Comparison of ENCODE assay signal across 26 cellular contexts in the genomic region with DNA sequence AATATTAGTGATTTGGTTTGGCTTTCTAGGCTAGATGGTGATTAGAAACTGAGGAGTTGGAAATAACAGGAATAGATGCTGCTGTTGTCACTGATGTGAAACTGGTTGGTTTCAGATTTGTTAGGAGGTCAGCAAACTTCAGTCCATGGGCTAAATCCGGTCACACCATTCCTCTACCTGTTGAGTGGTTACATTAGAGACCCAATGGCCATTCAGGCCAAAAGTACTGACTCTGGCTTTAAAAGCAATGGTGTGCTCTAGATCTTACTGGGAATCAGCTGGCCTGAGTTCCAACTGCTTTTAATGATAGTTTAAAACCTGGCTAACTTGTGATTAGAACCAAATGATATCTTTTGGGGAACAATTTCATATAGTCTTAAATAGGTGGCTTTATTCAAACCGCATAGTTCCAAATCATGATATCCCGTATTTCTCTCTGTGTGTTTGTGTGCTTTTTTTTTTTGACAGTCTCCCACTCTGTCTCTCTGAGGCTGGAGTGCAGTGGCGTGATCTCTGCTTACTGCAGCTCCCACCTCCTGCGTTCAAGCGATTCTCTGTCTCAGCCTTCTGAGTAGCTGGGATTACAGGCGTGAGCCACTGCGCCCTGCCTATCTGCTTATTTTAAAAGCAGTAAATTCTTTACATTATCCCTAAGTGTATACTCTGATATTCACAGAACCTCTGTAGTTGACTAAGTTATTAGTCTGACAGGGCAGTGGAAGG. TPM values are rescaled to one million over a fixed set of nuclear protein-coding genes. Genes with fewer than 3 reads are reported as not detected.
A peak's percentile ranks its signal among the peaks of the same experiment; 100 is the strongest.
DNase-seq lines count a peak whose midpoint lies in the region; ATAC-seq, FAIRE-seq and TF ChIP-seq lines count a peak whose summit lies in the region.
"Had no signal": no experiment of that assay in that cellular context is flagged by ENCODE, and none has a peak within 500 bp of the region (broad histone marks: within the 10 kb centered on the region; RNA-seq: fewer than 3 reads in every experiment).

No MANE protein-coding gene starts in this region.

- no peak overlapping the region for H3K4me2 ChIP-seq in neural progenitor cell
- H3K4me2 ChIP-seq: hepatocyte, PC-9 had no signal

- no peaks in the 10 kb centered on the region for H3K9me3 Mint-ChIP-seq in activated CD8-positive, alpha-beta T cell treated with anti-CD3 and anti-CD28 coated beads for 36 hours
- H3K9me3 Mint-ChIP-seq in activated CD8-positive, alpha-beta T cell treated with anti-CD3 and anti-CD28 coated beads, Interleukin-2, amount 10 ng/mL, durations not matched to agents 7 days and 5 days (ENCODE audit: insufficient read depth): no peaks in the 10 kb centered on the region
- no peaks in the 10 kb centered on the region for H3K9me3 Mint-ChIP-seq in activated naive CD8-positive, alpha-beta T cell (ENCODE audit: low read depth)
- no peaks in the 10 kb centered on the region for H3K9me3 Mint-ChIP-seq in neural progenitor cell
- H3K9me3 Mint-ChIP-seq: activated CD4-positive, alpha-beta T cell treated with anti-CD3 and anti-CD28 coated beads, Interleukin-2, amount 10 ng/mL, durations not matched to agents 7 days and 5 days; dendritic cell treated with granulocyte-macrophage colony-stimulating factor and Interleukin-4, amounts not matched to agents 40 ng/mL and 50 ng/mL, for 4 days; HFFc6 had no signal

- no peak overlapping the region for H3K9ac ChIP-seq in neural progenitor cell

- peaks cover 29% of the 10 kb centered on the region for H3K4me1 ChIP-seq in neural progenitor cell
- H3K4me1 ChIP-seq in prostate gland (replicated peaks): peaks cover 2% of the 10 kb centered on the region

- peak; percentile 87 for FAIRE-seq in H54 (lab: Jason Lieb, UNC)
- FAIRE-seq: A204.1, G401.6 had no signal

- CTCF ChIA-PET in activated CD8-positive, alpha-beta T cell treated with anti-CD3 and anti-CD28 coated beads for 36 hours (lab: Charles Lee): interaction anchor here (1.0 to 3.2 kb wide), 3 partner anchors 8 to 11 kb away, joined by 3 to 19 read pairs (median 3); partner anchors contain the start of gene HNRNPH3
- CTCF ChIA-PET in activated CD8-positive, alpha-beta T cell treated with anti-CD3 and anti-CD28 coated beads, Interleukin-2, amount 10 ng/mL, durations not matched to agents 7 days and 5 days (lab: Charles Lee): interaction anchor here (3.1 kb wide), 1 partner anchor 8 kb away, joined by 15 read pairs; no protein-coding TSS in a partner anchor

- no peak for TF ChIP-seq POLR2A in H54 (IDR thresholded peaks at IDR 0.05; ENCODE audit: low read depth, low read length)
- TF ChIP-seq POLR2A in prostate gland (IDR thresholded peaks at IDR 0.05): no peak

- H3K79me2 ChIP-seq in neural progenitor cell (ENCODE audit: low read depth): peaks cover 80% of the 10 kb centered on the region

- DNase-seq in activated CD8-positive, alpha-beta T cell treated with anti-CD3 and anti-CD28 coated beads for 36 hours: no peak
- DNase-seq in activated CD8-positive, alpha-beta T cell treated with anti-CD3 and anti-CD28 coated beads, Interleukin-2, amount 10 ng/mL, durations not matched to agents 7 days and 5 days: no peak
- no peak for DNase-seq in H54 (ENCODE audit: insufficient read length, low spot score)
- no peak for DNase-seq in neural progenitor cell (ENCODE audit: low spot score)
- DNase-seq in prostate gland (ENCODE audit: low spot score): no peak
- no peak for DNase-seq in AG20443 (ENCODE audit: low spot score)
- DNase-seq: activated CD4-positive, alpha-beta T cell treated with anti-CD3 and anti-CD28 coated beads, Interleukin-2, amount 10 ng/mL, durations not matched to agents 7 days and 5 days; central memory CD4-positive, alpha-beta T cell; DMS53; gastrocnemius medialis; HFFc6; NCI-H1105; NCI-H2029; NCI-H526; PC-9; stomach; tibial artery had no signal

- no peak overlapping the region for H2AFZ ChIP-seq in neural progenitor cell (replicated peaks)
- H2AFZ ChIP-seq: hepatocyte, PC-9 had no signal

- H3K27ac ChIP-seq in neural progenitor cell: peak overlapping the region; percentile 36
- H3K27ac ChIP-seq in prostate gland: no peak overlapping the region
- H3K27ac ChIP-seq: gastrocnemius medialis, hepatocyte, PC-9, stomach, tibial artery had no signal

- peak overlapping the region; percentile 46 for H3K27ac Mint-ChIP-seq in activated CD8-positive, alpha-beta T cell treated with anti-CD3 and anti-CD28 coated beads for 36 hours
- H3K27ac Mint-ChIP-seq in activated CD8-positive, alpha-beta T cell treated with anti-CD3 and anti-CD28 coated beads, Interleukin-2, amount 10 ng/mL, durations not matched to agents 7 days and 5 days: no peak overlapping the region
- H3K27ac Mint-ChIP-seq in activated naive CD8-positive, alpha-beta T cell: peak overlapping the region; percentile 61
- H3K27ac Mint-ChIP-seq in neural progenitor cell: no peak overlapping the region
- H3K27ac Mint-ChIP-seq: B cell; dendritic cell treated with granulocyte-macrophage colony-stimulating factor and Interleukin-4, amounts not matched to agents 40 ng/mL and 50 ng/mL, for 4 days; HFFc6 had no signal

- no peak overlapping the region for H3K4me3 ChIP-seq in neural progenitor cell
- no peak overlapping the region for H3K4me3 ChIP-seq in prostate gland
- H3K4me3 ChIP-seq: gastrocnemius medialis, hepatocyte, PC-9, stomach, tibial artery had no signal

- WGBS in prostate gland: 92% methylated on average over 8 of the region's 8 CpGs

- POLR2A ChIA-PET in activated CD8-positive, alpha-beta T cell treated with anti-CD3 and anti-CD28 coated beads for 36 hours (lab: Charles Lee): interaction anchor here (5.5 kb wide), 1 partner anchor 8 kb away, joined by 44 read pairs; the partner anchor contains the start of genes HNRNPH3 and PBLD
- POLR2A ChIA-PET in activated CD8-positive, alpha-beta T cell treated with anti-CD3 and anti-CD28 coated beads, Interleukin-2, amount 10 ng/mL, durations not matched to agents 7 days and 5 days (lab: Charles Lee): interaction anchor here (1.4 kb wide), 1 partner anchor 9 kb away, joined by 5 read pairs; the partner anchor contains the start of gene HNRNPH3

- H4K20me1 ChIP-seq in neural progenitor cell (ENCODE audit: low read depth): peaks cover 91% of the 10 kb centered on the region

- H3K4me1 Mint-ChIP-seq in activated CD8-positive, alpha-beta T cell treated with anti-CD3 and anti-CD28 coated beads for 36 hours (ENCODE audit: low read depth): peaks cover 51% of the 10 kb centered on the region
- H3K4me1 Mint-ChIP-seq in activated CD8-positive, alpha-beta T cell treated with anti-CD3 and anti-CD28 coated beads, Interleukin-2, amount 10 ng/mL, durations not matched to agents 7 days and 5 days (ENCODE audit: low read depth): peaks cover 37% of the 10 kb centered on the region
- H3K4me1 Mint-ChIP-seq in activated naive CD8-positive, alpha-beta T cell (ENCODE audit: low read depth): peaks cover 51% of the 10 kb centered on the region
- peaks cover 22% of the 10 kb centered on the region for H3K4me1 Mint-ChIP-seq in neural progenitor cell

- H3K36me3 ChIP-seq in neural progenitor cell (peaks cover 67% of the 10 kb centered on the region), prostate gland (peaks cover 17 to 22% of the 10 kb centered on the region in 2 donors)

- intact Hi-C loops in activated CD8-positive, alpha-beta T cell treated with anti-CD3 and anti-CD28 coated beads for 36 hours (cut with micrococcal nuclease): no loop called here
- intact Hi-C loops in prostate gland (cut with DNase I): no loop called here

- no peaks in the 10 kb centered on the region for H3K27me3 Mint-ChIP-seq in activated CD8-positive, alpha-beta T cell treated with anti-CD3 and anti-CD28 coated beads for 36 hours
- H3K27me3 Mint-ChIP-seq in activated CD8-positive, alpha-beta T cell treated with anti-CD3 and anti-CD28 coated beads, Interleukin-2, amount 10 ng/mL, durations not matched to agents 7 days and 5 days (ENCODE audit: low read depth): no peaks in the 10 kb centered on the region
- H3K27me3 Mint-ChIP-seq in activated naive CD8-positive, alpha-beta T cell: no peaks in the 10 kb centered on the region
- no peaks in the 10 kb centered on the region for H3K27me3 Mint-ChIP-seq in neural progenitor cell (ENCODE audit: insufficient read depth, low read depth)
- H3K27me3 Mint-ChIP-seq: activated CD4-positive, alpha-beta T cell treated with anti-CD3 and anti-CD28 coated beads, Interleukin-2, amount 10 ng/mL, durations not matched to agents 7 days and 5 days; B cell; dendritic cell treated with granulocyte-macrophage colony-stimulating factor and Interleukin-4, amounts not matched to agents 40 ng/mL and 50 ng/mL, for 4 days had no signal

- H3K36me3 Mint-ChIP-seq in activated CD8-positive, alpha-beta T cell treated with anti-CD3 and anti-CD28 coated beads for 36 hours (ENCODE audit: low read depth): peaks cover 72% of the 10 kb centered on the region
- peaks cover 77% of the 10 kb centered on the region for H3K36me3 Mint-ChIP-seq in activated CD8-positive, alpha-beta T cell treated with anti-CD3 and anti-CD28 coated beads, Interleukin-2, amount 10 ng/mL, durations not matched to agents 7 days and 5 days (ENCODE audit: low read depth)
- H3K36me3 Mint-ChIP-seq in activated naive CD8-positive, alpha-beta T cell: peaks cover 11% of the 10 kb centered on the region
- peaks cover 52% of the 10 kb centered on the region for H3K36me3 Mint-ChIP-seq in neural progenitor cell

- H3F3A ChIP-seq in neural progenitor cell (ENCODE audit: low read depth): peaks cover 86% of the 10 kb centered on the region

- TF ChIP-seq CTCF in activated CD8-positive, alpha-beta T cell treated with anti-CD3 and anti-CD28 coated beads for 36 hours (IDR thresholded peaks at IDR 0.05): no peak
- TF ChIP-seq CTCF in neural progenitor cell (IDR thresholded peaks at IDR 0.05): no peak
- TF ChIP-seq CTCF in prostate gland (IDR thresholded peaks at IDR 0.05): no peak

- no peak overlapping the region for H3K4me3 Mint-ChIP-seq in activated CD8-positive, alpha-beta T cell treated with anti-CD3 and anti-CD28 coated beads for 36 hours
- H3K4me3 Mint-ChIP-seq in activated CD8-positive, alpha-beta T cell treated with anti-CD3 and anti-CD28 coated beads, Interleukin-2, amount 10 ng/mL, durations not matched to agents 7 days and 5 days: no peak overlapping the region
- no peak overlapping the region for H3K4me3 Mint-ChIP-seq in activated naive CD8-positive, alpha-beta T cell
- H3K4me3 Mint-ChIP-seq in neural progenitor cell: no peak overlapping the region
- H3K4me3 Mint-ChIP-seq: activated CD4-positive, alpha-beta T cell treated with anti-CD3 and anti-CD28 coated beads, Interleukin-2, amount 10 ng/mL, durations not matched to agents 7 days and 5 days; B cell; dendritic cell treated with granulocyte-macrophage colony-stimulating factor and Interleukin-4, amounts not matched to agents 40 ng/mL and 50 ng/mL, for 4 days; HFFc6 had no signal

- H3K9me3 ChIP-seq in neural progenitor cell (ENCODE audit: low read depth): no peaks in the 10 kb centered on the region
- no peaks in the 10 kb centered on the region for H3K9me3 ChIP-seq in prostate gland
- H3K9me3 ChIP-seq: gastrocnemius medialis, stomach, tibial artery had no signal

- H3K27me3 ChIP-seq in neural progenitor cell (no peaks in the 10 kb centered on the region), prostate gland (replicated peaks; ENCODE audit: insufficient read depth) (no peaks in the 10 kb centered on the region)
- H3K27me3 ChIP-seq: gastrocnemius medialis, hepatocyte, stomach, tibial artery had no signal

- no peak for ATAC-seq in activated CD8-positive, alpha-beta T cell treated with anti-CD3 and anti-CD28 coated beads for 36 hours
- ATAC-seq in activated CD8-positive, alpha-beta T cell treated with anti-CD3 and anti-CD28 coated beads, Interleukin-2, amount 10 ng/mL, durations not matched to agents 7 days and 5 days: no peak
- ATAC-seq in HG03280 (IDR thresholded peaks at IDR 0.05; ENCODE audit: unreplicated experiment): no peak
- ATAC-seq: gastrocnemius medialis, Right ventricle myocardium inferior, SK-N-SH treated with all-trans-retinoic acid at 6 μM for 48 hours had no signal

RNA-seq across cellular contexts. Expression of gene PBLD, which starts 7.8 kb away (rescaled TPM):
- total RNA-seq in activated CD8-positive, alpha-beta T cell treated with anti-CD3 and anti-CD28 coated beads for 36 hours: under 1 TPM; 0.77 to 0.85 TPM
- total RNA-seq in activated CD8-positive, alpha-beta T cell treated with anti-CD3 and anti-CD28 coated beads, Interleukin-2, amount 10 ng/mL, durations not matched to agents 7 days and 5 days: 1 to 10 TPM in 1 of 2 experiments, under 1 TPM in 1; 0.97 to 1.3 TPM
- total RNA-seq in neural progenitor cell (ENCODE audit: low replicate concordance) (3.2 and 5.8 TPM in 2 replicates), prostate gland (1 to 10 TPM; 8.6 to 8.7 TPM)

RNA-seq across cellular contexts. Expression of gene HNRNPH3, which starts 8.7 kb away (rescaled TPM):
- total RNA-seq in activated CD8-positive, alpha-beta T cell treated with anti-CD3 and anti-CD28 coated beads for 36 hours: 100 to 1,000 TPM; 139 to 145 TPM
- total RNA-seq in activated CD8-positive, alpha-beta T cell treated with anti-CD3 and anti-CD28 coated beads, Interleukin-2, amount 10 ng/mL, durations not matched to agents 7 days and 5 days: 100 to 1,000 TPM; 114 to 122 TPM
- 57.2 and 77.5 TPM in 2 replicates for total RNA-seq in neural progenitor cell (ENCODE audit: low replicate concordance)
- 10 to 100 TPM; 29.1 to 47.5 TPM for total RNA-seq in prostate gland

Comparison
In these comparisons a context has a peak if more than half of its experiments do, and no peak if none do; other contexts are left out.
1. H3K27ac Mint-ChIP-seq: peak in activated CD8-positive, alpha-beta T cell treated with anti-CD3 and anti-CD28 coated beads for 36 hours (single experiment) and activated naive CD8-positive, alpha-beta T cell (single experiment); none in activated CD8-positive, alpha-beta T cell treated with anti-CD3 and anti-CD28 coated beads, Interleukin-2, amount 10 ng/mL, durations not matched to agents 7 days and 5 days (single experiment) and neural progenitor cell (single experiment).